In the genomic region with DNA sequence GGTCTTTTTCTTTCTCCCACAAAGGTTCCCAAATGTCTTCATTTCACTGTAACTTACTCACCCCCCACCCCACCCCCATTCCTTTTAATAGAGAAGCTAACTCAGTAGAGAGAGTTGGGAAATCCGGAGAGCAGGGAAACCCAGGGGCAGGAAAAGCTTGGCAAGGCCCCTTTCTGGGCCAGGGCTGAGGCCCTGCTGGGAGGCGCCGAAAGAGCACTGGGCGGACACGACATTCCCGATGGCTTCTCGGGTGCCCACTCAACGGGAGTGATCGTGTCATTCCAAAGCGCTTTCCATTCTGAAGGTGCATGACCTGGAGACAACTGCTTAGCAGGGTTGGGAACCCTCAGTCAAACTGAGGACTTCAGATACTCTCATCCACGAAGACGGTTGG, we compare ENCODE assay signal across 8 cellular contexts. TPM values are rescaled to one million over a fixed set of nuclear protein-coding genes. Genes with fewer than 3 reads are reported as not detected.
DNase-seq lines count a peak whose midpoint lies in the region; ATAC-seq, FAIRE-seq and TF ChIP-seq lines count a peak whose summit lies in the region.

No MANE protein-coding gene starts in this region.

- no peak for DNase-seq in right atrium auricular region (ENCODE audit: low spot score)
- DNase-seq in Right ventricle myocardium inferior (ENCODE audit: missing footprints) = no peak
- no peak for DNase-seq in activated naive CD8-positive, alpha-beta T cell treated with anti-CD3 and anti-CD28 coated beads for 36 hours
- DNase-seq in D721Med (ENCODE audit: insufficient read length, low spot score) = no peak
- no peak for DNase-seq in NCI-H2107 treated with DMSO at 0.1 percent for 48 hours (lab: John Stamatoyannopoulos, UW; ENCODE audit: unreplicated experiment)

- H3K27ac Mint-ChIP-seq in activated naive CD8-positive, alpha-beta T cell treated with anti-CD3 and anti-CD28 coated beads for 36 hours = peak overlapping the region; percentile 97

- no peak for TF ChIP-seq RAD21 in liver (IDR thresholded peaks at IDR 0.05)

- no peaks in the 10 kb centered on the region for H3K9me3 Mint-ChIP-seq in activated naive CD8-positive, alpha-beta T cell treated with anti-CD3 and anti-CD28 coated beads for 36 hours

- WGBS in liver = 38% methylated on average over 12 of the region's 12 CpGs

- peak overlapping the region; percentile 100 for H3K27ac ChIP-seq in right atrium auricular region
- peak overlapping the region; percentile 15 to 97 for H3K27ac ChIP-seq in liver (ENCODE audit: low read depth in 1 of 2, low read length in 2 of 2)

- FAIRE-seq in D721Med (lab: Jason Lieb, UNC) = no peak

- H3K4me1 Mint-ChIP-seq in activated naive CD8-positive, alpha-beta T cell treated with anti-CD3 and anti-CD28 coated beads for 36 hours = peaks cover 35% of the 10 kb centered on the region

- intact Hi-C loops in Right ventricle myocardium inferior (cut with DNase I) = loop anchor here (5.0 to 10.0 kb wide), 3 partner anchors 72 to 405 kb away; partner anchors contain the start of genes AMT, LAMB2, NICN1 and QRICH1

- peak overlapping the region in 1 of 2 donors; percentile 96 for H3K9ac ChIP-seq in liver (ENCODE audit: low read depth in 1 of 2, low read length in 2 of 2)

- TF ChIP-seq CTCF in right atrium auricular region (IDR thresholded peaks at IDR 0.05) (no peak), liver (IDR thresholded peaks at IDR 0.05; ENCODE audit: low read depth, low read length, missing input control) (no peak), D721Med (IDR thresholded peaks at IDR 0.05; ENCODE audit: insufficient read depth, missing control alignments) (no peak)

- peaks cover 3% of the 10 kb centered on the region for H3K27me3 Mint-ChIP-seq in activated naive CD8-positive, alpha-beta T cell treated with anti-CD3 and anti-CD28 coated beads for 36 hours

- H3K36me3 ChIP-seq in right atrium auricular region (peaks cover 39% of the 10 kb centered on the region), liver (ENCODE audit: control insufficient read depth in 4 of 4, insufficient read depth in 3 of 4, low read depth in 1 of 4, low read length in 3 of 4) (peaks cover 2 to 29% (median 24%) of the 10 kb centered on the region in 4 donors)

- H3K27me3 ChIP-seq in right atrium auricular region (no peaks in the 10 kb centered on the region), liver (ENCODE audit: control insufficient read depth in 4 of 4, insufficient read depth in 4 of 4, low read length in 3 of 4) (no peaks in the 10 kb centered on the region)

- H3K9me3 ChIP-seq in right atrium auricular region (no peaks in the 10 kb centered on the region), liver (ENCODE audit: control insufficient read depth in 4 of 4, low read length in 3 of 4) (no peaks in the 10 kb centered on the region)

- peaks cover 0 to 50% of the 10 kb centered on the region in 2 donors for H3K4me1 ChIP-seq in right atrium auricular region
- peaks cover 14 to 51% (median 37%) of the 10 kb centered on the region in 4 donors for H3K4me1 ChIP-seq in liver (ENCODE audit: control insufficient read depth in 4 of 4, insufficient read depth in 4 of 4, low read length in 3 of 4)

- H3K4me3 ChIP-seq in right atrium auricular region (peak overlapping the region; percentile 85 to 94), liver (ENCODE audit: low read depth in 1 of 3, low read length in 3 of 3) (peak overlapping the region in 2 of 3 donors; percentile 58 to 70)

- peak overlapping the region; percentile 94 for H3K4me3 Mint-ChIP-seq in activated naive CD8-positive, alpha-beta T cell treated with anti-CD3 and anti-CD28 coated beads for 36 hours

- no peak for ATAC-seq in Right ventricle myocardium inferior
- no peak for ATAC-seq in GM21390 (IDR thresholded peaks at IDR 0.05; ENCODE audit: unreplicated experiment)
- no peak for ATAC-seq in HG02885 (IDR thresholded peaks at IDR 0.05; ENCODE audit: poor library complexity, unreplicated experiment)

- peaks cover 29% of the 10 kb centered on the region for H3K36me3 Mint-ChIP-seq in activated naive CD8-positive, alpha-beta T cell treated with anti-CD3 and anti-CD28 coated beads for 36 hours

TF ChIP-seq in liver, 16 proteins besides CTCF, POLR2A, EP300 and RAD21 (continues in another document):
- no peak for TF ChIP-seq FOXA1 (IDR thresholded peaks at IDR 0.05)
- TF ChIP-seq RXRA (IDR thresholded peaks at IDR 0.05) = no peak
- no peak for TF ChIP-seq HNF4A (conservative IDR thresholded peaks at IDR 0.05)
- TF ChIP-seq GABPA (IDR thresholded peaks at IDR 0.05 in 1 of 2, conservative IDR thresholded peaks at IDR 0.05 in 1 of 2) = no peak
- TF ChIP-seq ZBTB33 (IDR thresholded peaks at IDR 0.05) = no peak
- no peak for TF ChIP-seq TAF1 (conservative IDR thresholded peaks at IDR 0.05)
- no peak for TF ChIP-seq ATF3 (IDR thresholded peaks at IDR 0.05)
- TF ChIP-seq JUND (IDR thresholded peaks at IDR 0.05) = no peak
- no peak for TF ChIP-seq SP1 (IDR thresholded peaks at IDR 0.05)
- no peak for TF ChIP-seq HNF4G (IDR thresholded peaks at IDR 0.05)
- TF ChIP-seq, protein P1, sequence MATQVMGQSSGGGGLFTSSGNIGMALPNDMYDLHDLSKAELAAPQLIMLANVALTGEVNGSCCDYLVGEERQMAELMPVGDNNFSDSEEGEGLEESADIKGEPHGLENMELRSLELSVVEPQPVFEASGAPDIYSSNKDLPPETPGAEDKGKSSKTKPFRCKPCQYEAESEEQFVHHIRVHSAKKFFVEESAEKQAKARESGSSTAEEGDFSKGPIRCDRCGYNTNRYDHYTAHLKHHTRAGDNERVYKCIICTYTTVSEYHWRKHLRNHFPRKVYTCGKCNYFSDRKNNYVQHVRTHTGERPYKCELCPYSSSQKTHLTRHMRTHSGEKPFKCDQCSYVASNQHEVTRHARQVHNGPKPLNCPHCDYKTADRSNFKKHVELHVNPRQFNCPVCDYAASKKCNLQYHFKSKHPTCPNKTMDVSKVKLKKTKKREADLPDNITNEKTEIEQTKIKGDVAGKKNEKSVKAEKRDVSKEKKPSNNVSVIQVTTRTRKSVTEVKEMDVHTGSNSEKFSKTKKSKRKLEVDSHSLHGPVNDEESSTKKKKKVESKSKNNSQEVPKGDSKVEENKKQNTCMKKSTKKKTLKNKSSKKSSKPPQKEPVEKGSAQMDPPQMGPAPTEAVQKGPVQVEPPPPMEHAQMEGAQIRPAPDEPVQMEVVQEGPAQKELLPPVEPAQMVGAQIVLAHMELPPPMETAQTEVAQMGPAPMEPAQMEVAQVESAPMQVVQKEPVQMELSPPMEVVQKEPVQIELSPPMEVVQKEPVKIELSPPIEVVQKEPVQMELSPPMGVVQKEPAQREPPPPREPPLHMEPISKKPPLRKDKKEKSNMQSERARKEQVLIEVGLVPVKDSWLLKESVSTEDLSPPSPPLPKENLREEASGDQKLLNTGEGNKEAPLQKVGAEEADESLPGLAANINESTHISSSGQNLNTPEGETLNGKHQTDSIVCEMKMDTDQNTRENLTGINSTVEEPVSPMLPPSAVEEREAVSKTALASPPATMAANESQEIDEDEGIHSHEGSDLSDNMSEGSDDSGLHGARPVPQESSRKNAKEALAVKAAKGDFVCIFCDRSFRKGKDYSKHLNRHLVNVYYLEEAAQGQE (IDR thresholded peaks at IDR 0.05) = no peak
- TF ChIP-seq EGR1 (IDR thresholded peaks at IDR 0.05; ENCODE audit: low read depth in 2 of 2) = no peak
- no peak for TF ChIP-seq YY1 (IDR thresholded peaks at IDR 0.05)
- TF ChIP-seq FOXA2 (IDR thresholded peaks at IDR 0.05) = no peak
- TF ChIP-seq NR2F2 (IDR thresholded peaks at IDR 0.05) = no peak

RNA-seq across cellular contexts. Expression of gene DALRD3, which starts 1.6 kb away (rescaled TPM):
- total RNA-seq in right atrium auricular region (10 to 100 TPM in 1 of 2 donors, 1 to 10 TPM in 1; 9.5 to 11.8 TPM), Right ventricle myocardium inferior (9.0 TPM), liver (10 to 100 TPM in 1 of 2 donors, 1 to 10 TPM in 1; 7.9 to 10.6 TPM)
- 10 to 100 TPM; 22.3 to 24.7 TPM for total RNA-seq in activated naive CD8-positive, alpha-beta T cell treated with anti-CD3 and anti-CD28 coated beads for 36 hours
- polyA plus RNA-seq in liver = 1 to 10 TPM; 8.6 to 9.9 TPM

RNA-seq across cellular contexts. Expression of gene NDUFAF3, which starts 2.0 kb away (rescaled TPM):
- 100 to 1,000 TPM; 182 to 297 TPM for total RNA-seq in right atrium auricular region
- 157 TPM for total RNA-seq in Right ventricle myocardium inferior
- total RNA-seq in activated naive CD8-positive, alpha-beta T cell treated with anti-CD3 and anti-CD28 coated beads for 36 hours = 10 to 100 TPM; 82.0 to 82.5 TPM
- total RNA-seq in liver = 10 to 100 TPM; 28.6 to 75.6 TPM
- polyA plus RNA-seq in liver = 100 to 1,000 TPM in 1 of 2 donors, 10 to 100 TPM in 1; 68.4 to 107 TPM

RNA-seq across cellular contexts. Expression of gene IMPDH2, which starts 9.3 kb away (rescaled TPM):
- 10 to 100 TPM; 32.1 to 68.7 TPM for total RNA-seq in right atrium auricular region
- 64.3 TPM for total RNA-seq in Right ventricle myocardium inferior
- total RNA-seq in activated naive CD8-positive, alpha-beta T cell treated with anti-CD3 and anti-CD28 coated beads for 36 hours = 100 to 1,000 TPM; 532 to 549 TPM
- total RNA-seq in liver = 100 to 1,000 TPM in 1 of 2 donors, 10 to 100 TPM in 1; 33.6 to 182 TPM
- 10 to 100 TPM; 20.9 to 45.8 TPM for polyA plus RNA-seq in liver

RNA-seq across cellular contexts. Expression of gene WDR6, which starts 12.7 kb away (rescaled TPM):
- 10 to 100 TPM; 51.2 to 71.1 TPM for total RNA-seq in right atrium auricular region
- 83.3 TPM for total RNA-seq in Right ventricle myocardium inferior
- 100 to 1,000 TPM; 135 to 140 TPM for total RNA-seq in activated naive CD8-positive, alpha-beta T cell treated with anti-CD3 and anti-CD28 coated beads for 36 hours
- 10 to 100 TPM; 43.9 to 50.9 TPM for total RNA-seq in liver
- polyA plus RNA-seq in liver = 10 to 100 TPM; 29.4 to 50.1 TPM

RNA-seq across cellular contexts. Expression of gene P4HTM, which starts 29.9 kb away (rescaled TPM):
- 10 to 100 TPM; 40.5 to 45.4 TPM for total RNA-seq in right atrium auricular region
- 25.5 TPM for total RNA-seq in Right ventricle myocardium inferior
- 10 to 100 TPM; 20.7 TPM for total RNA-seq in activated naive CD8-positive, alpha-beta T cell treated with anti-CD3 and anti-CD28 coated beads for 36 hours
- 10 to 100 TPM in 1 of 2 donors, 1 to 10 TPM in 1; 10.0 to 12.8 TPM for total RNA-seq in liver
- polyA plus RNA-seq in liver = 10 to 100 TPM; 11.0 to 16.2 TPM
